22 cellular contexts compared by ENCODE assay signal in genomic region chr20:53337419-53338101, GRCh38.
"Had no signal": no experiment of that assay in that cellular context is flagged by ENCODE, and none has a peak within 500 bp of the region (broad histone marks: within the 10 kb centered on the region; RNA-seq: fewer than 3 reads in every experiment).

No MANE protein-coding gene starts in this region.

- H3K27ac ChIP-seq: esophagus muscularis mucosa, psoas muscle, sigmoid colon, SJSA1, upper lobe of left lung had no signal

- DNase-seq: activated B cell treated with CpG ODN at 0.5 μM for 24 hours; activated CD4-positive, alpha-beta T cell treated with anti-CD3 and anti-CD28 coated beads for 48 hours; activated CD8-positive, alpha-beta memory T cell treated with anti-CD3 and anti-CD28 coated beads, Interleukin-2, amount 50 U/mL, for 48 hours; activated gamma-delta T cell; activated T-cell treated with anti-CD3 and anti-CD28 coated beads, Interleukin-2, amount 50 U/mL, for 72 hours; foreskin fibroblast; mesendoderm; nephron progenitor cell; occipital lobe; psoas muscle; sigmoid colon; stimulated activated CD4-positive, alpha-beta T cell treated with anti-CD3 and anti-CD28 coated beads, Interleukin-12 subunit alpha, Interleukin-12 subunit beta, amount 100 ng/mL, for 4 hours; stimulated activated CD4-positive, alpha-beta T cell treated with anti-CD3 and anti-CD28 coated beads, Interleukin-2, amount 100 ng/mL, for 24 hours; stimulated activated naive CD4-positive, alpha-beta T cell treated with Interleukin-2 at 50 U/mL for 16 hours; T-helper 2 cell; upper lobe of left lung had no signal

- H3K27me3 ChIP-seq: sigmoid colon, SJSA1, upper lobe of left lung had no signal

- FAIRE-seq: colon, endometrium, islet of Langerhans had no signal

- H3K9me3 ChIP-seq: esophagus muscularis mucosa, psoas muscle, sigmoid colon, SJSA1, upper lobe of left lung had no signal

- H3K27ac Mint-ChIP-seq: activated B cell treated with CpG ODN at 0.5 μM for 24 hours; activated naive CD4-positive, alpha-beta T cell treated with anti-CD3 and anti-CD28 coated beads, Interleukin-2, amount 50 U/mL, for 72 hours; activated T-cell treated with anti-CD3 and anti-CD28 coated beads, Interleukin-2, amount 50 U/mL, for 72 hours; nephron progenitor cell had no signal

- H3K36me3 ChIP-seq: esophagus muscularis mucosa, sigmoid colon, SJSA1, upper lobe of left lung had no signal

- H3K4me3 ChIP-seq: esophagus muscularis mucosa, psoas muscle, sigmoid colon, SJSA1, upper lobe of left lung had no signal

- ATAC-seq: activated naive CD4-positive, alpha-beta T cell treated with anti-CD3 and anti-CD28 coated beads, Interleukin-2, amount 50 U/mL, for 72 hours; activated T-cell treated with anti-CD3 and anti-CD28 coated beads, Interleukin-2, amount 50 U/mL, for 72 hours; psoas muscle had no signal

- H3K4me1 ChIP-seq: psoas muscle, sigmoid colon, SJSA1, upper lobe of left lung had no signal

- H3K4me1 Mint-ChIP-seq: activated B cell treated with CpG ODN at 0.5 μM for 24 hours had no signal

- H3K4me3 Mint-ChIP-seq: activated B cell treated with CpG ODN at 0.5 μM for 24 hours; activated T-cell treated with anti-CD3 and anti-CD28 coated beads, Interleukin-2, amount 50 U/mL, for 72 hours; nephron progenitor cell had no signal

- H3K9me3 Mint-ChIP-seq: activated B cell treated with CpG ODN at 0.5 μM for 24 hours; activated naive CD4-positive, alpha-beta T cell treated with anti-CD3 and anti-CD28 coated beads, Interleukin-2, amount 50 U/mL, for 72 hours; activated T-cell treated with anti-CD3 and anti-CD28 coated beads, Interleukin-2, amount 50 U/mL, for 72 hours; nephron progenitor cell had no signal
